ENCODE assay signal across 8 cellular contexts in genomic region chr5:133026664-133027153, GRCh38. TPM values are rescaled to one million over a fixed set of nuclear protein-coding genes. Genes with fewer than 3 reads are reported as not detected.
DNase-seq lines count a peak whose midpoint lies in the region; ATAC-seq, FAIRE-seq and TF ChIP-seq lines count a peak whose summit lies in the region.

No MANE protein-coding gene starts in this region.

- H3K27ac ChIP-seq in right atrium auricular region = peak overlapping the region; percentile 92 to 96

- H3K9me3 ChIP-seq in right atrium auricular region (no peaks in the 10 kb centered on the region), mucosa of stomach (ENCODE audit: control insufficient read depth, low read length) (no peaks in the 10 kb centered on the region)

- DNase-seq in right atrium auricular region (ENCODE audit: low spot score) (no peak), Right ventricle myocardium inferior (ENCODE audit: missing footprints) (no peak), bronchial epithelial cell (ENCODE audit: low read depth) (no peak), DMS79 treated with DMSO at 0.1 percent for 48 hours (lab: John Stamatoyannopoulos, UW) (no peak), DMS153 (lab: John Stamatoyannopoulos, UW) (no peak), DMS 273 (lab: John Stamatoyannopoulos, UW; ENCODE audit: unreplicated experiment) (no peak)

- H3K9ac ChIP-seq in mucosa of stomach (ENCODE audit: low read length) = peak overlapping the region; percentile 98

- FAIRE-seq in bronchial epithelial cell (lab: Jason Lieb, UNC) = no peak

- TF ChIP-seq CTCF in right atrium auricular region (IDR thresholded peaks at IDR 0.05) = no peak
- no peak for TF ChIP-seq CTCF in bronchial epithelial cell (IDR thresholded peaks at IDR 0.05; ENCODE audit: insufficient read depth, low read length, severe bottlenecking)

- H3K4me3 ChIP-seq in right atrium auricular region = peak overlapping the region; percentile 73 to 85
- H3K4me3 ChIP-seq in bronchial epithelial cell (ENCODE audit: low read depth, low read length) = peak overlapping the region; percentile 67
- H3K4me3 ChIP-seq in mucosa of stomach (ENCODE audit: low read length) = no peak overlapping the region

- H3K4me1 ChIP-seq in right atrium auricular region (peaks cover 0 to 20% of the 10 kb centered on the region in 2 donors), mucosa of stomach (ENCODE audit: control insufficient read depth, insufficient read depth, low read length) (peaks cover 7% of the 10 kb centered on the region)

- H3K27me3 ChIP-seq in right atrium auricular region (no peaks in the 10 kb centered on the region), bronchial epithelial cell (ENCODE audit: control insufficient read depth, insufficient read depth, low read length) (no peaks in the 10 kb centered on the region), mucosa of stomach (ENCODE audit: control insufficient read depth, insufficient read depth, low read length) (no peaks in the 10 kb centered on the region)

- ATAC-seq in Right ventricle myocardium inferior (no peak), HG02885 (IDR thresholded peaks at IDR 0.05; ENCODE audit: poor library complexity, unreplicated experiment) (no peak)

- H3K36me3 ChIP-seq in right atrium auricular region (peaks cover 6% of the 10 kb centered on the region), bronchial epithelial cell (ENCODE audit: control insufficient read depth, insufficient read depth, low read length) (no peaks in the 10 kb centered on the region), mucosa of stomach (ENCODE audit: control insufficient read depth, insufficient read depth, low read length) (no peaks in the 10 kb centered on the region)

- intact Hi-C loops in Right ventricle myocardium inferior (cut with DNase I) = no loop called here

RNA-seq across cellular contexts. Expression of gene ZCCHC10, which starts 0.4 kb away (rescaled TPM):
- 10 to 100 TPM; 18.4 to 18.8 TPM for total RNA-seq in right atrium auricular region
- 18.4 TPM for total RNA-seq in Right ventricle myocardium inferior
- 8.2 and 17.2 TPM in 2 replicates for total RNA-seq in bronchial epithelial cell

RNA-seq across cellular contexts. Expression of gene HSPA4, which starts 25.1 kb away (rescaled TPM):
- 10 to 100 TPM; 50.4 to 56.3 TPM for total RNA-seq in right atrium auricular region
- total RNA-seq in Right ventricle myocardium inferior = 77.4 TPM
- 122 and 142 TPM in 2 replicates for total RNA-seq in bronchial epithelial cell
